9 cellular contexts compared by ENCODE assay signal in genomic region chr1:56803561-56804156, GRCh38. TPM values are rescaled to one million over a fixed set of nuclear protein-coding genes. Genes with fewer than 3 reads are reported as not detected.
DNase-seq lines count a peak whose midpoint lies in the region; ATAC-seq and TF ChIP-seq lines count a peak whose summit lies in the region.
"Had no signal": no experiment of that assay in that cellular context is flagged by ENCODE, and none has a peak within 500 bp of the region (broad histone marks: within the 10 kb centered on the region; RNA-seq: fewer than 3 reads in every experiment).

No MANE protein-coding gene starts in this region.

- H3K27ac ChIP-seq in neuronal stem cell (replicated peaks; ENCODE audit: low read length) = no peak overlapping the region

- H2AFZ ChIP-seq in neuronal stem cell (ENCODE audit: low read length) = no peak overlapping the region

- no peaks in the 10 kb centered on the region for H3K79me1 ChIP-seq in neuronal stem cell (ENCODE audit: low read depth, low read length)

- H3K27me3 Mint-ChIP-seq in brain (no peaks in the 10 kb centered on the region), immature natural killer cell (ENCODE audit: low read depth in 3 of 3) (peaks cover 0 to 2% (median 0%) of the 10 kb centered on the region in 3 donors)
- peaks cover 8% of the 10 kb centered on the region for H3K27me3 Mint-ChIP-seq in activated T-helper 17 cell treated with anti-CD3 and anti-CD28 coated beads, Interleukin-2, amount 50 U/mL, for 72 hours

- peaks cover 0 to 1% of the 10 kb centered on the region in 2 donors for H3K9me3 ChIP-seq in neuronal stem cell (replicated peaks in 1 of 2; ENCODE audit: control insufficient read depth in 2 of 2, insufficient read depth in 1 of 2, low read depth in 1 of 2, low read length in 2 of 2)

- ATAC-seq in GM21619 (IDR thresholded peaks at IDR 0.05; ENCODE audit: unreplicated experiment) = peak; percentile 67
- ATAC-seq in stimulated activated effector memory CD8-positive, alpha-beta T cell treated with anti-CD3 and anti-CD28 coated beads, Interleukin-12 subunit alpha, Interleukin-12 subunit beta, amount 100 ng/mL, for 72 hours = no peak
- ATAC-seq in activated T-helper 17 cell treated with anti-CD3 and anti-CD28 coated beads, Interleukin-2, amount 50 U/mL, for 72 hours (replicated peaks) = no peak

- peaks cover 11% of the 10 kb centered on the region for H3K4me1 Mint-ChIP-seq in brain
- H3K4me1 Mint-ChIP-seq in stimulated activated effector memory CD8-positive, alpha-beta T cell treated with anti-CD3 and anti-CD28 coated beads, Interleukin-12 subunit alpha, Interleukin-12 subunit beta, amount 100 ng/mL, for 72 hours = no peaks in the 10 kb centered on the region
- no peaks in the 10 kb centered on the region for H3K4me1 Mint-ChIP-seq in immature natural killer cell
- no peaks in the 10 kb centered on the region for H3K4me1 Mint-ChIP-seq in activated T-helper 17 cell treated with anti-CD3 and anti-CD28 coated beads, Interleukin-2, amount 50 U/mL, for 72 hours

- H3K14ac ChIP-seq in neuronal stem cell (ENCODE audit: low read length) = no peak overlapping the region

- H3K18ac ChIP-seq in neuronal stem cell (ENCODE audit: low read length) = no peak overlapping the region

- no peaks in the 10 kb centered on the region for H3K36me3 ChIP-seq in neuronal stem cell (replicated peaks in 1 of 2; ENCODE audit: control insufficient read depth in 2 of 2, insufficient read depth in 2 of 2, low read length in 2 of 2)

- H2BK15ac ChIP-seq in neuronal stem cell (ENCODE audit: low read length) = no peak overlapping the region

- H3K4ac ChIP-seq in neuronal stem cell (ENCODE audit: low read length) = no peak overlapping the region

- H2BK5ac ChIP-seq in neuronal stem cell (ENCODE audit: low read length) = no peak overlapping the region

- H3K4me2 ChIP-seq in neuronal stem cell (ENCODE audit: insufficient read depth, low read length, poor library complexity, severe bottlenecking) = no peak overlapping the region

- no peak overlapping the region for H3K9ac ChIP-seq in neuronal stem cell (ENCODE audit: low read depth, low read length, poor library complexity)

- no peak overlapping the region for H2BK12ac ChIP-seq in neuronal stem cell (ENCODE audit: low read length)

- no peak overlapping the region for H4K8ac ChIP-seq in neuronal stem cell (ENCODE audit: low read depth, low read length)

- WGBS in neuronal stem cell (ENCODE audit: extremely low coverage in 2 of 2, insufficient read length in 2 of 2, insufficient replicate concordance in 1 of 2), 2 donors = no CpG with 5 or more reads among the region's 5 CpGs

- DNase-seq in EH (ENCODE audit: low read depth) (peak; percentile 31), NB4 (ENCODE audit: low read depth) (peak; percentile 27), neuronal stem cell (ENCODE audit: low spot score) (peak; percentile 56), immature natural killer cell (no peak)
- no peak for DNase-seq in stimulated activated effector memory CD8-positive, alpha-beta T cell treated with anti-CD3 and anti-CD28 coated beads, Interleukin-12 subunit alpha, Interleukin-12 subunit beta, amount 100 ng/mL, for 72 hours (ENCODE audit: low spot score in 2 of 2)

- no peak overlapping the region for H3K4me3 Mint-ChIP-seq in brain
- no peak overlapping the region for H3K4me3 Mint-ChIP-seq in stimulated activated effector memory CD8-positive, alpha-beta T cell treated with anti-CD3 and anti-CD28 coated beads, Interleukin-12 subunit alpha, Interleukin-12 subunit beta, amount 100 ng/mL, for 72 hours
- no peak overlapping the region for H3K4me3 Mint-ChIP-seq in immature natural killer cell
- H3K4me3 Mint-ChIP-seq in activated T-helper 17 cell treated with anti-CD3 and anti-CD28 coated beads, Interleukin-2, amount 50 U/mL, for 72 hours = no peak overlapping the region

- peaks cover 0 to 2% of the 10 kb centered on the region in 2 donors for H3K4me1 ChIP-seq in neuronal stem cell (ENCODE audit: control insufficient read depth in 2 of 2, insufficient read depth in 1 of 2, low read depth in 1 of 2, low read length in 2 of 2)

- H3K27me3 ChIP-seq in neuronal stem cell (ENCODE audit: control insufficient read depth in 3 of 3, insufficient read depth in 3 of 3, low read depth in 1 of 3, low read length in 3 of 3) = no peaks in the 10 kb centered on the region

- no peak overlapping the region for H2AK5ac ChIP-seq in neuronal stem cell (ENCODE audit: low read depth, low read length)

- no peak overlapping the region for H3K27ac Mint-ChIP-seq in brain
- H3K27ac Mint-ChIP-seq in stimulated activated effector memory CD8-positive, alpha-beta T cell treated with anti-CD3 and anti-CD28 coated beads, Interleukin-12 subunit alpha, Interleukin-12 subunit beta, amount 100 ng/mL, for 72 hours = no peak overlapping the region
- no peak overlapping the region for H3K27ac Mint-ChIP-seq in immature natural killer cell
- no peak overlapping the region for H3K27ac Mint-ChIP-seq in activated T-helper 17 cell treated with anti-CD3 and anti-CD28 coated beads, Interleukin-2, amount 50 U/mL, for 72 hours

- H4K91ac ChIP-seq in neuronal stem cell (ENCODE audit: low read depth, low read length, poor library complexity) = no peak overlapping the region

- no peak overlapping the region for H3K23ac ChIP-seq in neuronal stem cell (ENCODE audit: low read depth, low read length, poor library complexity)

- H3K4me3 ChIP-seq in NB4 (ENCODE audit: low read depth, low read length) (no peak overlapping the region), neuronal stem cell (ENCODE audit: low read length in 2 of 2) (no peak overlapping the region)

- H3K36me3 Mint-ChIP-seq in brain (no peaks in the 10 kb centered on the region), immature natural killer cell (no peaks in the 10 kb centered on the region)
- H3K36me3 Mint-ChIP-seq in stimulated activated effector memory CD8-positive, alpha-beta T cell treated with anti-CD3 and anti-CD28 coated beads, Interleukin-12 subunit alpha, Interleukin-12 subunit beta, amount 100 ng/mL, for 72 hours = no peaks in the 10 kb centered on the region
- no peaks in the 10 kb centered on the region for H3K36me3 Mint-ChIP-seq in activated T-helper 17 cell treated with anti-CD3 and anti-CD28 coated beads, Interleukin-2, amount 50 U/mL, for 72 hours (ENCODE audit: low read depth)

- H2BK120ac ChIP-seq in neuronal stem cell (ENCODE audit: low read depth, low read length) = no peak overlapping the region

- no peak for TF ChIP-seq POLR2A in NB4 (IDR thresholded peaks at IDR 0.05; ENCODE audit: extremely low read depth, insufficient read length)

- H3K9me3 Mint-ChIP-seq in brain (peaks cover 3 to 9% (median 7%) of the 10 kb centered on the region in 5 experiments), immature natural killer cell (no peaks in the 10 kb centered on the region)
- no peaks in the 10 kb centered on the region for H3K9me3 Mint-ChIP-seq in stimulated activated effector memory CD8-positive, alpha-beta T cell treated with anti-CD3 and anti-CD28 coated beads, Interleukin-12 subunit alpha, Interleukin-12 subunit beta, amount 100 ng/mL, for 72 hours
- no peaks in the 10 kb centered on the region for H3K9me3 Mint-ChIP-seq in activated T-helper 17 cell treated with anti-CD3 and anti-CD28 coated beads, Interleukin-2, amount 50 U/mL, for 72 hours

- TF ChIP-seq CTCF in NB4 (IDR thresholded peaks at IDR 0.05; ENCODE audit: low read depth, low read length) (peak; percentile 64), brain (conservative IDR thresholded peaks at IDR 0.05) (peak; percentile 24 to 57)

RNA-seq across cellular contexts. Expression of gene FYB2, which starts 15.5 kb away (rescaled TPM):
- polyA plus RNA-seq in brain (ENCODE audit: insufficient read depth, low read depth, low replicate concordance) (not detected), immature natural killer cell (not detected)
- polyA plus RNA-seq in neuronal stem cell (2013, experiment 1 of 2) = 0.59 TPM
- polyA plus RNA-seq in neuronal stem cell (2013, experiment 2 of 2) = 0.60 TPM
- not detected for total RNA-seq in activated T-helper 17 cell treated with anti-CD3 and anti-CD28 coated beads, Interleukin-2, amount 50 U/mL, for 72 hours
- total RNA-seq: skeletal muscle tissue had no signal

RNA-seq across cellular contexts. Expression of gene C8A, which starts 50.9 kb away (rescaled TPM):
- not detected for polyA plus RNA-seq in brain (ENCODE audit: insufficient read depth, low read depth, low replicate concordance)
- not detected for polyA plus RNA-seq in neuronal stem cell (2013, experiment 1 of 2)
- not detected for polyA plus RNA-seq in neuronal stem cell (2013, experiment 2 of 2)
- polyA plus RNA-seq in immature natural killer cell = not detected
- not detected for total RNA-seq in activated T-helper 17 cell treated with anti-CD3 and anti-CD28 coated beads, Interleukin-2, amount 50 U/mL, for 72 hours
- total RNA-seq: skeletal muscle tissue had no signal

Comparison
In these comparisons a context has a peak if more than half of its experiments do, and no peak if none do; other contexts are left out.
1. DNase-seq: peak in EH (single experiment), NB4 (single experiment) and neuronal stem cell (single experiment); none in stimulated activated effector memory CD8-positive, alpha-beta T cell treated with anti-CD3 and anti-CD28 coated beads, Interleukin-12 subunit alpha, Interleukin-12 subunit beta, amount 100 ng/mL, for 72 hours (0 of 2) and immature natural killer cell (0 of 3).